In genomic region chr13:49444517-49445395, GRCh38 we compare ENCODE assay signal across 8 cellular contexts. TPM values are rescaled to one million over a fixed set of nuclear protein-coding genes. Genes with fewer than 3 reads are reported as not detected.
DNase-seq lines count a peak whose midpoint lies in the region; ATAC-seq, FAIRE-seq and TF ChIP-seq lines count a peak whose summit lies in the region.

No MANE protein-coding gene starts in this region.

- H3K4me1 Mint-ChIP-seq in Caco-2 (ENCODE audit: low read depth, unreplicated experiment): peaks cover 7% of the 10 kb centered on the region
- H3K4me1 Mint-ChIP-seq in WTC11: peaks cover 22% of the 10 kb centered on the region

- H3K36me3 ChIP-seq in Caco-2 (ENCODE audit: control insufficient read depth, insufficient read depth, low read length): no peaks in the 10 kb centered on the region
- no peaks in the 10 kb centered on the region for H3K36me3 ChIP-seq in H1 (ENCODE audit: control insufficient read depth in 2 of 4, insufficient read depth in 4 of 4, low read length in 3 of 4)
- no peaks in the 10 kb centered on the region for H3K36me3 ChIP-seq in mesendoderm (ENCODE audit: control insufficient read depth, insufficient read depth, low read length)
- no peaks in the 10 kb centered on the region for H3K36me3 ChIP-seq in thyroid gland

- H3K79me1 ChIP-seq in H1 (ENCODE audit: low read depth, low read length) (no peaks in the 10 kb centered on the region), mesendoderm (ENCODE audit: low read length) (no peaks in the 10 kb centered on the region)

- H3K4ac ChIP-seq in H1 (replicated peaks; ENCODE audit: insufficient read length, low read depth, low read length) (no peak overlapping the region), mesendoderm (ENCODE audit: low read depth, low read length) (no peak overlapping the region)

- BruUV-seq in Caco-2 (replicated peaks; lab: Mats Ljungman, UMichigan): TSS peak; percentile 46

- peak overlapping the region; percentile 53 to 71 (median 58) for H3K9ac ChIP-seq in H1 (replicated peaks in 1 of 4; ENCODE audit: extremely low read depth in 1 of 4, low read depth in 3 of 4, low read length in 3 of 4)
- peak overlapping the region; percentile 66 for H3K9ac ChIP-seq in mesendoderm (ENCODE audit: low read length)

- 0 out of 2 replicates have a peak overlapping the region, but pooled peaks have one; percentile 34 for H3K18ac ChIP-seq in H1 (ENCODE audit: extremely low read depth, low read length)
- H3K18ac ChIP-seq in mesendoderm (ENCODE audit: low read length): no peak overlapping the region

- H4K91ac ChIP-seq in H1 (replicated peaks; ENCODE audit: insufficient read length, low read length): no peak overlapping the region

- H2AFZ ChIP-seq in H1 (ENCODE audit: low read length): peak overlapping the region; percentile 91

- 11% methylated on average over 29 of the region's 29 CpGs; no CpG with 5 or more reads in 1 of the 2 experiments for WGBS in H1 (ENCODE audit: extremely low coverage in 1 of 2, insufficient coverage in 1 of 2, insufficient read length in 1 of 2, insufficient replicate concordance in 2 of 2, low coverage in 1 of 2, low lambda C conversion rate in 2 of 2, missing lambda C conversion rate in 1 of 2), 2 experiments
- no CpG with 5 or more reads among the region's 29 CpGs for WGBS in mesendoderm (ENCODE audit: extremely low coverage, insufficient coverage, low lambda C conversion rate)
- 1 to 2% methylated on average over 18 to 19 of the region's 29 CpGs for WGBS in thyroid gland, 2 donors

- H3K79me2 ChIP-seq in H1 (ENCODE audit: control insufficient read depth in 1 of 2, insufficient read depth in 2 of 2, low read length in 2 of 2) (0 out of 4 replicates have a peak, but pooled peaks cover 0 to 4% of the 10 kb centered on the region in 2 experiments), mesendoderm (ENCODE audit: control insufficient read depth, insufficient read depth, low read length) (no peaks in the 10 kb centered on the region)

- H3K27me3 ChIP-seq in Caco-2 (replicated peaks; ENCODE audit: control insufficient read depth, insufficient read depth, low read length) (no peaks in the 10 kb centered on the region), H1 (replicated peaks in 1 of 4; ENCODE audit: control insufficient read depth in 3 of 4, extremely low read depth in 1 of 4, insufficient read depth in 3 of 4, low read length in 3 of 4) (no peaks in the 10 kb centered on the region), mesendoderm (ENCODE audit: insufficient read depth, low read length, poor library complexity) (no peaks in the 10 kb centered on the region), thyroid gland (no peaks in the 10 kb centered on the region)

- POLR2A ChIA-PET in Caco-2 (lab: Charles Lee) (interaction anchor here (0.5 to 1.7 kb wide), 11 partner anchors 17 to 1001 kb away, joined by 3 to 10 read pairs (median 4); partner anchors contain the start of genes CDADC1 and RCBTB1), WTC11 (lab: Charles Lee) (interaction anchor here (0.6 to 0.9 kb wide), 3 partner anchors 52 to 141 kb away, joined by 3 to 4 read pairs (median 3); partner anchors contain the start of gene RCBTB1), H1 (lab: Charles Lee; ENCODE audit: partially characterized antibody) (interaction anchor here (0.8 to 3.3 kb wide), 12 partner anchors 9 to 191 kb away, joined by 3 to 19 read pairs (median 6); partner anchors contain the start of genes ARL11 and PHF11)

- H2BK5ac ChIP-seq in H1 (ENCODE audit: low read depth, low read length) (0 out of 2 replicates have a peak overlapping the region, but pooled peaks have one; percentile 3), mesendoderm (ENCODE audit: low read length) (no peak overlapping the region)

- no peak for TF ChIP-seq CTCF in Caco-2 (IDR thresholded peaks at IDR 0.05; ENCODE audit: insufficient read depth in 1 of 2, low read depth in 1 of 2, low read length in 1 of 2, severe bottlenecking in 1 of 2, unreplicated experiment in 1 of 2)
- TF ChIP-seq CTCF in WTC11 (IDR thresholded peaks at IDR 0.05): no peak
- TF ChIP-seq CTCF in H1 (IDR thresholded peaks at IDR 0.05; ENCODE audit: control extremely low read depth in 1 of 3, insufficient read depth in 1 of 3, low read depth in 1 of 3, low read length in 3 of 3): no peak
- no peak for TF ChIP-seq CTCF in thyroid gland (IDR thresholded peaks at IDR 0.05)

- H3K4me3 Mint-ChIP-seq in Caco-2 (ENCODE audit: unreplicated experiment) (peak overlapping the region; percentile 87), WTC11 (peak overlapping the region; percentile 94)

- TF ChIP-seq EP300 in H1 (IDR thresholded peaks at IDR 0.05; ENCODE audit: borderline replicate concordance in 1 of 2, low read depth in 2 of 2, low read length in 2 of 2): no peak

- no peak overlapping the region for H2BK20ac ChIP-seq in H1 (ENCODE audit: low read length)

- H3K9me3 ChIP-seq in Caco-2 (no peaks in the 10 kb centered on the region), H1 (ENCODE audit: insufficient read depth in 2 of 2, low read depth in 1 of 2, low read length in 1 of 2) (no peaks in the 10 kb centered on the region), thyroid gland (no peaks in the 10 kb centered on the region)

- no peak overlapping the region; the same call in 1 of the 2 replicates for H4K8ac ChIP-seq in H1 (ENCODE audit: extremely low read depth, insufficient read depth, low read length)
- H4K8ac ChIP-seq in mesendoderm (ENCODE audit: low read depth, low read length): no peak overlapping the region

- no peaks in the 10 kb centered on the region for H3K9me3 Mint-ChIP-seq in Caco-2 (ENCODE audit: unreplicated experiment)
- no peaks in the 10 kb centered on the region for H3K9me3 Mint-ChIP-seq in WTC11

- no peaks in the 10 kb centered on the region; the same call in 1 of the 2 replicates for H3K4me1 ChIP-seq in Caco-2
- H3K4me1 ChIP-seq in H1 (replicated peaks in 1 of 4; ENCODE audit: control insufficient read depth in 3 of 4, insufficient read depth in 4 of 4, low read length in 3 of 4): peaks cover 0 to 3% (median 0%) of the 10 kb centered on the region in 4 experiments; a peak in 1 of 7 replicates
- H3K4me1 ChIP-seq in mesendoderm (ENCODE audit: control insufficient read depth, low read depth, low read length): no peaks in the 10 kb centered on the region
- H3K4me1 ChIP-seq in thyroid gland: peaks cover 6 to 13% of the 10 kb centered on the region in 2 donors

- H3K23ac ChIP-seq in H1 (ENCODE audit: insufficient read length) (no peak overlapping the region), mesendoderm (ENCODE audit: low read length) (no peak overlapping the region)

- TF ChIP-seq RAD21 in H1 (IDR thresholded peaks at IDR 0.05 in 1 of 2, conservative IDR thresholded peaks at IDR 0.05 in 1 of 2; ENCODE audit: low read depth in 2 of 2, low read length in 2 of 2): no peak

- ATAC-seq in GM21526 (IDR thresholded peaks at IDR 0.05; ENCODE audit: low FRiP score, unreplicated experiment): peak; percentile 18
- ATAC-seq in WTC11: peak; percentile 5

- peak overlapping the region; percentile 8 for H3K56ac ChIP-seq in H1 (replicated peaks; ENCODE audit: insufficient read length, low read depth, low read length)
- peak overlapping the region; percentile 87 for H3K56ac ChIP-seq in mesendoderm (ENCODE audit: low read length)

- H3K23me2 ChIP-seq in H1 (ENCODE audit: low read depth, low read length): peaks cover 12% of the 10 kb centered on the region

- H2BK15ac ChIP-seq in H1 (ENCODE audit: low read length): no peak overlapping the region
- H2BK15ac ChIP-seq in mesendoderm (replicated peaks; ENCODE audit: low read depth): no peak overlapping the region

- no peak overlapping the region for H3K14ac ChIP-seq in H1 (ENCODE audit: insufficient read length)

- intact Hi-C loops in Caco-2 (cut with micrococcal nuclease; ENCODE audit: unreplicated experiment) (loop anchor here (1.0 to 5.0 kb wide), 5 partner anchors 44 to 493 kb away; partner anchors contain the start of genes RCBTB1 and SPRYD7), thyroid gland (cut with DNase I) (no loop called here)

- TF ChIP-seq POLR2A in H1 (IDR thresholded peaks at IDR 0.05; ENCODE audit: control extremely low read depth in 1 of 2, low read depth in 2 of 2, low read length in 2 of 2) (peak in 1 of 2 experiments; percentile 29; a peak in 1 of 3 replicates), thyroid gland (IDR thresholded peaks at IDR 0.05) (peak in 1 of 2 donors; percentile 67)

- peak overlapping the region; percentile 60 for H3K4me3 ChIP-seq in Caco-2 (ENCODE audit: low read depth, low read length)
- peak overlapping the region; percentile 89 to 96 (median 94) for H3K4me3 ChIP-seq in H1 (ENCODE audit: extremely low read depth in 1 of 4, insufficient read depth in 2 of 4, low read depth in 3 of 4, low read length in 4 of 4)
- H3K4me3 ChIP-seq in mesendoderm (ENCODE audit: low read length): peak overlapping the region; percentile 64
- H3K4me3 ChIP-seq in thyroid gland (replicated peaks in 1 of 3): peak overlapping the region; percentile 14 to 41 (median 34)

- no peaks in the 10 kb centered on the region for H3K27me3 Mint-ChIP-seq in Caco-2 (ENCODE audit: insufficient read depth, unreplicated experiment)
- H3K27me3 Mint-ChIP-seq in WTC11 (ENCODE audit: low read depth): no peaks in the 10 kb centered on the region

- peak overlapping the region; percentile 15 for H4K5ac ChIP-seq in H1 (ENCODE audit: insufficient read length, low read depth, low read length)
- no peak overlapping the region for H4K5ac ChIP-seq in mesendoderm (ENCODE audit: low read length)

- DNase-seq in Caco-2 (peak in 1 of 2 experiments; percentile 24), M059J (ENCODE audit: low read depth) (peak; percentile 64), WTC11 (ENCODE audit: low spot score) (no peak), H1 (ENCODE audit: low read depth in 1 of 2, low spot score in 2 of 2) (no peak), mesendoderm (peak; percentile 89), thyroid gland (peak; percentile 17 to 20), NCI-H2196 (lab: John Stamatoyannopoulos, UW; ENCODE audit: unreplicated experiment) (no peak)

- no peak for FAIRE-seq in H1 (lab: Jason Lieb, UNC)

- H2AK5ac ChIP-seq in H1 (ENCODE audit: low read depth, low read length) (no peak overlapping the region; the same call in 1 of the 2 replicates), mesendoderm (ENCODE audit: low read length) (no peak overlapping the region)

- no peaks in the 10 kb centered on the region for H4K20me1 ChIP-seq in H1 (replicated peaks in 1 of 2; ENCODE audit: control insufficient read depth in 1 of 2, insufficient read depth in 2 of 2, low read length in 2 of 2)

- H3K4me2 ChIP-seq in H1 (ENCODE audit: insufficient read depth in 1 of 2, low read depth in 2 of 2, low read length in 2 of 2) (peak overlapping the region; percentile 90 to 98), mesendoderm (ENCODE audit: low read length) (peak overlapping the region; percentile 66)

- H2BK120ac ChIP-seq in H1 (replicated peaks; ENCODE audit: low read depth, low read length): no peak overlapping the region
- H2BK120ac ChIP-seq in mesendoderm (ENCODE audit: low read depth, low read length): no peak overlapping the region

- H3K36me3 Mint-ChIP-seq in Caco-2 (ENCODE audit: insufficient read depth, unreplicated experiment) (peaks cover 7% of the 10 kb centered on the region), WTC11 (no peaks in the 10 kb centered on the region)

- CTCF ChIA-PET in Caco-2 (lab: Charles Lee): interaction anchor here (0.8 to 2.9 kb wide), 7 partner anchors 11 to 196 kb away, joined by 3 to 12 read pairs (median 4); no protein-coding TSS in a partner anchor
- CTCF ChIA-PET in WTC11 (lab: Charles Lee): interaction anchor here (0.6 to 2.0 kb wide), 6 partner anchors 8 to 246 kb away, joined by 3 to 9 read pairs (median 4); partner anchors contain the start of gene EBPL
- CTCF ChIA-PET in H1 (lab: Charles Lee; ENCODE audit: partially characterized antibody): interaction anchor here (0.7 to 1.6 kb wide), 4 partner anchors 71 to 163 kb away, joined by 3 to 5 read pairs (median 4); no protein-coding TSS in a partner anchor

- H3K27ac ChIP-seq in H1 (ENCODE audit: low read depth, low read length) (peak overlapping the region; percentile 57), mesendoderm (ENCODE audit: low read depth, low read length) (peak overlapping the region; percentile 58), thyroid gland (peak overlapping the region; percentile 87 to 95 (median 87))

- peak overlapping the region; percentile 90 for H3K27ac Mint-ChIP-seq in Caco-2 (ENCODE audit: unreplicated experiment)
- H3K27ac Mint-ChIP-seq in WTC11: peak overlapping the region; percentile 82

- no peak overlapping the region for H2BK12ac ChIP-seq in H1 (ENCODE audit: low read depth, low read length)

RNA-seq across cellular contexts. Expression of gene SETDB2, which starts 0.7 kb away (rescaled TPM):
- total RNA-seq in Caco-2 (2022) (14.7 and 15.5 TPM in 2 replicates), WTC11 (2021) (5.4 to 5.9 TPM (median 5.9 TPM) in 3 replicates), thyroid gland (10 to 100 TPM; 17.9 to 27.4 (median 22.1) TPM)
- total RNA-seq in M059J (2014; rRNA removed; shearing (Covaris generic)): 4.9 and 8.0 TPM in 2 replicates
- 5.4 and 6.1 TPM in 2 replicates for total RNA-seq in H1 (2021; fragmentation: NEBNext Ultra II Directional; extraction: Animal tissue kit (Norgen Biotek cat#: 25700))
- 0.80 and 1.2 TPM in 2 replicates for polyA plus RNA-seq in H1 (2011; rRNA removed)
- polyA plus RNA-seq in H1 (2011; cell fraction: cytosol; rRNA removed): 1.8 TPM
- 1.6 TPM for polyA plus RNA-seq in H1 (2011; cell fraction: nucleus; rRNA removed)
- polyA plus RNA-seq in H1 (2012, experiment 1 of 2): 1.6 to 3.7 TPM (median 2.3 TPM) in 4 replicates
- 0.22 TPM for polyA plus RNA-seq in H1 (2012, experiment 2 of 2)
- polyA plus RNA-seq in H1 (2013, experiment 1 of 2): 3.7 TPM
- polyA plus RNA-seq in H1 (2013, experiment 2 of 2): 3.3 TPM
- 1.9 and 3.5 TPM in 2 replicates for polyA minus RNA-seq in H1 (2011; rRNA and poly(A)+ RNA removed)
- polyA minus RNA-seq in H1 (2011; cell fraction: cytosol; rRNA and poly(A)+ RNA removed): 3.2 TPM
- polyA minus RNA-seq in H1 (2011; cell fraction: nucleus; rRNA and poly(A)+ RNA removed): 6.2 TPM
- polyA plus RNA-seq in mesendoderm (2013, experiment 1 of 2): 2.9 TPM
- polyA plus RNA-seq in mesendoderm (2013, experiment 2 of 2): 3.0 TPM

RNA-seq across cellular contexts. Expression of gene CAB39L, which starts 0.9 kb away (rescaled TPM):
- total RNA-seq in Caco-2 (2022) (40.6 and 48.6 TPM in 2 replicates), WTC11 (2021) (3.3 to 4.6 TPM (median 4.2 TPM) in 3 replicates), thyroid gland (10 to 100 TPM; 23.3 to 41.0 (median 31.0) TPM)
- 0.94 and 3.1 TPM in 2 replicates for total RNA-seq in M059J (2014; rRNA removed; shearing (Covaris generic))
- 4.1 and 4.8 TPM in 2 replicates for total RNA-seq in H1 (2021; fragmentation: NEBNext Ultra II Directional; extraction: Animal tissue kit (Norgen Biotek cat#: 25700))
- 2.3 and 2.5 TPM in 2 replicates for polyA plus RNA-seq in H1 (2011; rRNA removed)
- polyA plus RNA-seq in H1 (2011; cell fraction: cytosol; rRNA removed): 3.6 TPM
- 3.4 TPM for polyA plus RNA-seq in H1 (2011; cell fraction: nucleus; rRNA removed)
- 3.1 to 6.4 TPM (median 3.3 TPM) in 4 replicates for polyA plus RNA-seq in H1 (2012, experiment 1 of 2)
- polyA plus RNA-seq in H1 (2012, experiment 2 of 2): 0.30 TPM
- 3.5 TPM for polyA plus RNA-seq in H1 (2013, experiment 1 of 2)
- 3.5 TPM for polyA plus RNA-seq in H1 (2013, experiment 2 of 2)
- polyA minus RNA-seq in H1 (2011; rRNA and poly(A)+ RNA removed): 5.9 and 7.3 TPM in 2 replicates
- polyA minus RNA-seq in H1 (2011; cell fraction: cytosol; rRNA and poly(A)+ RNA removed): 3.4 TPM
- 6.8 TPM for polyA minus RNA-seq in H1 (2011; cell fraction: nucleus; rRNA and poly(A)+ RNA removed)
- polyA plus RNA-seq in mesendoderm (2013, experiment 1 of 2): 3.6 TPM
- polyA plus RNA-seq in mesendoderm (2013, experiment 2 of 2): 3.5 TPM

RNA-seq across cellular contexts. Expression of gene PHF11, which starts 51.0 kb away (rescaled TPM):
- total RNA-seq in Caco-2 (2022): 1.8 and 2.3 TPM in 2 replicates
- 48.3 and 55.6 TPM in 2 replicates for total RNA-seq in M059J (2014; rRNA removed; shearing (Covaris generic))
- total RNA-seq in WTC11 (2021): 9.3 to 11.9 TPM (median 10.8 TPM) in 3 replicates
- 6.1 and 9.3 TPM in 2 replicates for total RNA-seq in H1 (2021; fragmentation: NEBNext Ultra II Directional; extraction: Animal tissue kit (Norgen Biotek cat#: 25700))
- 5.6 and 8.1 TPM in 2 replicates for polyA plus RNA-seq in H1 (2011; rRNA removed)
- 6.8 TPM for polyA plus RNA-seq in H1 (2011; cell fraction: cytosol; rRNA removed)
- polyA plus RNA-seq in H1 (2011; cell fraction: nucleus; rRNA removed): 6.2 TPM
- polyA plus RNA-seq in H1 (2012, experiment 1 of 2): 6.5 to 12.6 TPM (median 9.7 TPM) in 4 replicates
- polyA plus RNA-seq in H1 (2012, experiment 2 of 2): 2.4 TPM
- polyA plus RNA-seq in H1 (2013, experiment 1 of 2): 9.0 TPM
- polyA plus RNA-seq in H1 (2013, experiment 2 of 2): 8.2 TPM
- 5.3 and 6.7 TPM in 2 replicates for polyA minus RNA-seq in H1 (2011; rRNA and poly(A)+ RNA removed)
- polyA minus RNA-seq in H1 (2011; cell fraction: cytosol; rRNA and poly(A)+ RNA removed): 3.8 TPM
- 9.2 TPM for polyA minus RNA-seq in H1 (2011; cell fraction: nucleus; rRNA and poly(A)+ RNA removed)
- polyA plus RNA-seq in mesendoderm (2013, experiment 1 of 2): 9.3 TPM
- polyA plus RNA-seq in mesendoderm (2013, experiment 2 of 2): 9.1 TPM
- 10 to 100 TPM; 53.9 to 71.4 (median 64.2) TPM for total RNA-seq in thyroid gland

Comparison
In these comparisons a context has a peak if more than half of its experiments do, and no peak if none do; other contexts are left out.
1. DNase-seq: peak in M059J (single experiment), mesendoderm (single experiment) and thyroid gland (2 of 2); none in WTC11 (single experiment), H1 (0 of 2) and NCI-H2196 (single experiment).
2. H3K4me3 ChIP-seq: peak in every context shown above with its lines; median percentile 94 in H1; 64 in mesendoderm; 60 in Caco-2; 34 in thyroid gland.
3. Peak in every context shown above with its lines, with median percentiles within 50 percentile points of each other: H3K27ac ChIP-seq.